8 cellular contexts compared by ENCODE assay signal in the genomic region with DNA sequence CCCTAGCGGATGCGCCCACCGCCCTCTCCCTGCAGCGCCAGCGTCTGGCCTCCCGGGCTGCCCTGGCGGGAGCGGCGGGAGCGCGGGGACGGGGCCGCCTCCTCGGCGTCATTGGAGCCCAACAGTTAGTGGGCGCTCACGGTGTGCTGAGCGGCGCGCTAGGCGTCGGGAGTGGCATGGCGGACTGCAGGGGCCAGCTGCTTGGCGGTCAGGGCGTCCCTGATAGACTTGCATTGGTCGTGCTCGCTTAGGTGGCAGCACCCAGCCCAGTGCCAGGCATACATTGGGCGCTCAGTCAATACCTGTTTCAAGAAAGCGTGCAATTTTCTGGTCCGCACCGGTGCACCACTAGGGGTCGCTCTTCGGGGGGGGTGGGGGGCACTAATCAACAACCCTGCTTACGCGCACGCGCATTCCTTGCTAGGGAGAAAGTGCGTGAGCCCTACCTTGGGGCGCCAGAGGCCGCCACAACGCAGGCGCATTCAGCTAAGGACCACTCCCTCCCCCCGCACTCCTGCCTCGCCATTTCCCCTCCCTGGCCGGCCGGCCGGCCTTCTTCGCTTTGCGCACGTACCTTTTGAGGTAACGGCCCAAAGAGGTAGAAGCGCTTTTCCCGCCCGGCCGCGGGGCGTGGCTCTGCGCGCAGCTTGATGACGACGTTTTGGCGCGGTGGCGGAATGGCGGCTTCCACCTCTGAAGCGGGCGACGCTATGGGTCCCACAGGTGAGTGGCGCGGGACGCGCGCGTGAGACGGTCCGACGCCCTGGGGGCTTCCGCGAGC. TPM values are rescaled to one million over a fixed set of nuclear protein-coding genes. Genes with fewer than 3 reads are reported as not detected.
DNase-seq lines count a peak whose midpoint lies in the region; ATAC-seq and TF ChIP-seq lines count a peak whose summit lies in the region.

No MANE protein-coding gene starts in this region.

- H3K9me3 ChIP-seq in suprapubic skin = no peaks in the 10 kb centered on the region

- peak; percentile 69 for ATAC-seq in HG02571 (IDR thresholded peaks at IDR 0.05; ENCODE audit: unreplicated experiment)

- TF ChIP-seq POLR2A in suprapubic skin (IDR thresholded peaks at IDR 0.05) = no peak

- no peak for TF ChIP-seq EP300 in suprapubic skin (IDR thresholded peaks at IDR 0.05)

- H3K4me1 Mint-ChIP-seq in activated naive CD4-positive, alpha-beta T cell treated with anti-CD3 and anti-CD28 coated beads, Interleukin-2, amount 10 ng/mL, durations not matched to agents 7 days and 5 days = peaks cover 59% of the 10 kb centered on the region

- peak overlapping the region; percentile 88 for H3K4me3 ChIP-seq in suprapubic skin

- no peaks in the 10 kb centered on the region for H3K27me3 Mint-ChIP-seq in activated naive CD4-positive, alpha-beta T cell treated with anti-CD3 and anti-CD28 coated beads, Interleukin-2, amount 10 ng/mL, durations not matched to agents 7 days and 5 days

- in situ Hi-C loops in SK-MEL-5 (cut with HindIII; ENCODE audit: low pct_unique_long_range_greater_than_20kb, low sequenced_read_pairs) = no loop called here

- H3K4me3 Mint-ChIP-seq in activated naive CD4-positive, alpha-beta T cell treated with anti-CD3 and anti-CD28 coated beads, Interleukin-2, amount 10 ng/mL, durations not matched to agents 7 days and 5 days = peak overlapping the region; percentile 96

- H3K27ac ChIP-seq in suprapubic skin = peak overlapping the region; percentile 93

- H3K36me3 ChIP-seq in suprapubic skin = no peaks in the 10 kb centered on the region

- 0% methylated on average over 35 of the region's 79 CpGs for WGBS in suprapubic skin

- peaks cover 28% of the 10 kb centered on the region for H3K36me3 Mint-ChIP-seq in activated naive CD4-positive, alpha-beta T cell treated with anti-CD3 and anti-CD28 coated beads, Interleukin-2, amount 10 ng/mL, durations not matched to agents 7 days and 5 days

- no peaks in the 10 kb centered on the region for H3K27me3 ChIP-seq in suprapubic skin

- H3K4me1 ChIP-seq in suprapubic skin = peaks cover 24% of the 10 kb centered on the region

- CTCF ChIA-PET in activated naive CD4-positive, alpha-beta T cell treated with anti-CD3 and anti-CD28 coated beads, Interleukin-2, amount 10 ng/mL, durations not matched to agents 7 days and 5 days (lab: Charles Lee) = interaction anchor here (0.6 to 2.6 kb wide), 12 partner anchors 10 to 1148 kb away, joined by 3 to 8 read pairs (median 6); no protein-coding TSS in a partner anchor

- peak overlapping the region; percentile 98 for H3K27ac Mint-ChIP-seq in activated naive CD4-positive, alpha-beta T cell treated with anti-CD3 and anti-CD28 coated beads, Interleukin-2, amount 10 ng/mL, durations not matched to agents 7 days and 5 days

- no peaks in the 10 kb centered on the region for H3K9me3 Mint-ChIP-seq in activated naive CD4-positive, alpha-beta T cell treated with anti-CD3 and anti-CD28 coated beads, Interleukin-2, amount 10 ng/mL, durations not matched to agents 7 days and 5 days

- TF ChIP-seq CTCF in GM10266 (IDR thresholded peaks at IDR 0.05; ENCODE audit: control insufficient read depth, insufficient read depth, low read depth, missing control alignments) = peak; percentile 81
- peak; percentile 65 to 75 for TF ChIP-seq CTCF in suprapubic skin (IDR thresholded peaks at IDR 0.05)

- DNase-seq in GM10266 (ENCODE audit: extremely low spot score) = peak; percentile 98
- peak; percentile 97 for DNase-seq in NAMALWA (ENCODE audit: low spot score)
- DNase-seq in SK-MEL-5 (ENCODE audit: low read depth, low spot score) = peak; percentile 94
- DNase-seq in activated naive CD4-positive, alpha-beta T cell treated with anti-CD3 and anti-CD28 coated beads, Interleukin-2, amount 10 ng/mL, durations not matched to agents 7 days and 5 days = peak; percentile 94
- peak; percentile 90 for DNase-seq in globus pallidus (ENCODE audit: low spot score)
- peak; percentile 17 to 96 (median 81) for DNase-seq in nucleus accumbens (lab: John Stamatoyannopoulos, UW)
- DNase-seq in suprapubic skin (ENCODE audit: low spot score in 2 of 2) = peak; percentile 94

RNA-seq across cellular contexts. Expression of gene MZT2A, which starts 0.4 kb away (rescaled TPM):
- 46.4 and 48.1 TPM in 2 replicates for total RNA-seq in SK-MEL-5 (2014; rRNA removed; shearing (Covaris generic))
- polyA plus RNA-seq in SK-MEL-5 (2015; cell fraction: cytosol; rRNA removed) = 68.9 and 84.0 TPM in 2 replicates
- polyA plus RNA-seq in SK-MEL-5 (2015; cell fraction: nucleus; rRNA removed) = 12.0 and 13.8 TPM in 2 replicates
- total RNA-seq in suprapubic skin = 10 to 100 TPM; 29.9 to 78.5 (median 46.7) TPM

RNA-seq across cellular contexts. Expression of gene TUBA3D, which starts 16.7 kb away (rescaled TPM):
- total RNA-seq in SK-MEL-5 (2014; rRNA removed; shearing (Covaris generic)) = not detected in 2 replicates
- polyA plus RNA-seq in SK-MEL-5 (2015; cell fraction: cytosol; rRNA removed) = not detected in 2 replicates
- polyA plus RNA-seq in SK-MEL-5 (2015; cell fraction: nucleus; rRNA removed) = not detected in 2 replicates
- total RNA-seq in suprapubic skin = not detected

RNA-seq across cellular contexts. Expression of gene CCDC74A, which starts 35.1 kb away (rescaled TPM):
- 2.3 and 3.8 TPM in 2 replicates for total RNA-seq in SK-MEL-5 (2014; rRNA removed; shearing (Covaris generic))
- 3.1 and 4.3 TPM in 2 replicates for polyA plus RNA-seq in SK-MEL-5 (2015; cell fraction: cytosol; rRNA removed)
- polyA plus RNA-seq in SK-MEL-5 (2015; cell fraction: nucleus; rRNA removed) = 9.4 and 12.6 TPM in 2 replicates
- total RNA-seq in suprapubic skin = 10 to 100 TPM in 2 of 4 donors, 1 to 10 TPM in 2; 3.9 to 11.2 (median 8.3) TPM

Comparison
In these comparisons a context has a peak if more than half of its experiments do, and no peak if none do; other contexts are left out.
1. Peak in every context shown above with its lines: DNase-seq, ATAC-seq, H3K4me3 ChIP-seq and H3K27ac ChIP-seq.